ENCODE assay signal across 26 cellular contexts in genomic region chr10:5477948-5478693, GRCh38. TPM values are rescaled to one million over a fixed set of nuclear protein-coding genes. Genes with fewer than 3 reads are reported as not detected.
DNase-seq lines count a peak whose midpoint lies in the region; ATAC-seq, FAIRE-seq and TF ChIP-seq lines count a peak whose summit lies in the region.
"Had no signal": no experiment of that assay in that cellular context is flagged by ENCODE, and none has a peak within 500 bp of the region (broad histone marks: within the 10 kb centered on the region; RNA-seq: fewer than 3 reads in every experiment).

No MANE protein-coding gene starts in this region.

- no peaks in the 10 kb centered on the region for H3K9me3 ChIP-seq in H1 (ENCODE audit: insufficient read depth in 2 of 2, low read depth in 1 of 2, low read length in 1 of 2)
- no peaks in the 10 kb centered on the region for H3K9me3 ChIP-seq in neural progenitor cell (ENCODE audit: low read depth)
- H3K9me3 ChIP-seq in body of pancreas = no peaks in the 10 kb centered on the region
- H3K9me3 ChIP-seq: MG63, SK-N-SH had no signal

- H3K9me3 Mint-ChIP-seq in activated naive CD8-positive, alpha-beta T cell treated with anti-CD3 and anti-CD28 coated beads, Interleukin-2, amount 10 ng/mL, durations not matched to agents 7 days and 5 days = no peaks in the 10 kb centered on the region
- H3K9me3 Mint-ChIP-seq in activated naive CD8-positive, alpha-beta T cell treated with anti-CD3 and anti-CD28 coated beads, Interleukin-2, amount 50 U/mL, for 24 hours = no peaks in the 10 kb centered on the region
- H3K9me3 Mint-ChIP-seq in neural progenitor cell = no peaks in the 10 kb centered on the region
- H3K9me3 Mint-ChIP-seq in activated CD4-positive, alpha-beta T cell treated with anti-CD3 and anti-CD28 coated beads, Interleukin-2, amount 10 ng/mL, durations not matched to agents 7 days and 5 days = no peaks in the 10 kb centered on the region
- H3K9me3 Mint-ChIP-seq: dendritic cell treated with granulocyte-macrophage colony-stimulating factor and Interleukin-4, amounts not matched to agents 40 ng/mL and 50 ng/mL, for 4 days; naive thymus-derived CD8-positive, alpha-beta T cell had no signal

- intact Hi-C loops in body of pancreas (cut with DNase I) = no loop called here

- peaks cover 4% of the 10 kb centered on the region for H3F3A ChIP-seq in neural progenitor cell (ENCODE audit: low read depth)

- H4K91ac ChIP-seq in H1 (replicated peaks; ENCODE audit: insufficient read length, low read length) = peak overlapping the region; percentile 59

- H3K27me3 ChIP-seq in H1 (replicated peaks in 1 of 4; ENCODE audit: control insufficient read depth in 3 of 4, extremely low read depth in 1 of 4, insufficient read depth in 3 of 4, low read length in 3 of 4) = no peaks in the 10 kb centered on the region
- no peaks in the 10 kb centered on the region for H3K27me3 ChIP-seq in neural progenitor cell
- no peaks in the 10 kb centered on the region for H3K27me3 ChIP-seq in body of pancreas
- H3K27me3 ChIP-seq: cardiac muscle cell, MG63 had no signal

- H3K14ac ChIP-seq in H1 (ENCODE audit: insufficient read length) = no peak overlapping the region

- H4K20me1 ChIP-seq in H1 (replicated peaks in 1 of 2; ENCODE audit: control insufficient read depth in 1 of 2, insufficient read depth in 2 of 2, low read length in 2 of 2) (no peaks in the 10 kb centered on the region), neural progenitor cell (ENCODE audit: low read depth) (no peaks in the 10 kb centered on the region)

- no peak overlapping the region for H3K56ac ChIP-seq in H1 (replicated peaks; ENCODE audit: insufficient read length, low read depth, low read length)

- TF ChIP-seq RAD21 in H1 (IDR thresholded peaks at IDR 0.05 in 1 of 2, conservative IDR thresholded peaks at IDR 0.05 in 1 of 2; ENCODE audit: low read depth in 2 of 2, low read length in 2 of 2) = no peak

- H3K9ac ChIP-seq in H1 (replicated peaks in 1 of 4; ENCODE audit: extremely low read depth in 1 of 4, low read depth in 3 of 4, low read length in 3 of 4) (no peak overlapping the region), neural progenitor cell (no peak overlapping the region)
- H3K9ac ChIP-seq: SK-N-SH had no signal

- POLR2A ChIA-PET in activated naive CD8-positive, alpha-beta T cell treated with anti-CD3 and anti-CD28 coated beads, Interleukin-2, amount 10 ng/mL, durations not matched to agents 7 days and 5 days (lab: Charles Lee) = no interaction called here
- POLR2A ChIA-PET in H1 (lab: Charles Lee; ENCODE audit: partially characterized antibody) = interaction anchor here (1.9 to 5.3 kb wide), 5 partner anchors 9 to 31 kb away, joined by 5 to 44 read pairs (median 11); no protein-coding TSS in a partner anchor
- POLR2A ChIA-PET in activated CD4-positive, alpha-beta T cell treated with anti-CD3 and anti-CD28 coated beads, Interleukin-2, amount 10 ng/mL, durations not matched to agents 7 days and 5 days (lab: Charles Lee) = no interaction called here

- CTCF ChIA-PET in H1 (lab: Charles Lee; ENCODE audit: partially characterized antibody) = interaction anchor here (0.5 to 3.5 kb wide), 7 partner anchors 11 to 1406 kb away, joined by 3 to 18 read pairs (median 3); no protein-coding TSS in a partner anchor
- CTCF ChIA-PET in activated CD4-positive, alpha-beta T cell treated with anti-CD3 and anti-CD28 coated beads, Interleukin-2, amount 10 ng/mL, durations not matched to agents 7 days and 5 days (lab: Charles Lee) = no interaction called here

- peaks cover 3 to 14% (median 8%) of the 10 kb centered on the region in 4 experiments for H3K4me1 ChIP-seq in H1 (replicated peaks in 1 of 4; ENCODE audit: control insufficient read depth in 3 of 4, insufficient read depth in 4 of 4, low read length in 3 of 4)
- peaks cover 19% of the 10 kb centered on the region for H3K4me1 ChIP-seq in neural progenitor cell
- H3K4me1 ChIP-seq in body of pancreas = no peaks in the 10 kb centered on the region

- whole genome bisulfite sequencing in H1 (ENCODE audit: extremely low coverage in 1 of 2, insufficient coverage in 1 of 2, insufficient read length in 1 of 2, insufficient replicate concordance in 2 of 2, low coverage in 1 of 2, low lambda C conversion rate in 2 of 2, missing lambda C conversion rate in 1 of 2), 2 experiments = 85% methylated on average over 11 of the region's 11 CpGs; no CpG with 5 or more reads in 1 of the 2 experiments
- 88 to 93% methylated on average over 11 of the region's 11 CpGs for WGBS in body of pancreas, 2 donors

- no peak for TF ChIP-seq EP300 in H1 (IDR thresholded peaks at IDR 0.05; ENCODE audit: borderline replicate concordance in 1 of 2, low read depth in 2 of 2, low read length in 2 of 2)

- H2BK20ac ChIP-seq in H1 (ENCODE audit: low read length) = peak overlapping the region; percentile 94; the same call in 1 of the 2 replicates

- H3K4me3 ChIP-seq in H1 (ENCODE audit: extremely low read depth in 1 of 4, insufficient read depth in 2 of 4, low read depth in 3 of 4, low read length in 4 of 4) (no peak overlapping the region), neural progenitor cell (no peak overlapping the region), body of pancreas (no peak overlapping the region)
- H3K4me3 ChIP-seq: cardiac muscle cell, MG63, skin epidermis had no signal

- H3K4me3 Mint-ChIP-seq in activated naive CD8-positive, alpha-beta T cell treated with anti-CD3 and anti-CD28 coated beads, Interleukin-2, amount 10 ng/mL, durations not matched to agents 7 days and 5 days = no peak overlapping the region
- H3K4me3 Mint-ChIP-seq in activated naive CD8-positive, alpha-beta T cell treated with anti-CD3 and anti-CD28 coated beads, Interleukin-2, amount 50 U/mL, for 24 hours = no peak overlapping the region
- no peak overlapping the region for H3K4me3 Mint-ChIP-seq in neural progenitor cell
- H3K4me3 Mint-ChIP-seq in activated CD4-positive, alpha-beta T cell treated with anti-CD3 and anti-CD28 coated beads, Interleukin-2, amount 10 ng/mL, durations not matched to agents 7 days and 5 days = no peak overlapping the region
- H3K4me3 Mint-ChIP-seq: dendritic cell treated with granulocyte-macrophage colony-stimulating factor and Interleukin-4, amounts not matched to agents 40 ng/mL and 50 ng/mL, for 4 days; naive thymus-derived CD8-positive, alpha-beta T cell had no signal

- H2AK5ac ChIP-seq in H1 (ENCODE audit: low read depth, low read length) = peak overlapping the region; percentile 98; the same call in 1 of the 2 replicates

- ATAC-seq in activated naive CD8-positive, alpha-beta T cell treated with anti-CD3 and anti-CD28 coated beads, Interleukin-2, amount 10 ng/mL, durations not matched to agents 7 days and 5 days (ENCODE audit: low read depth) = no peak
- ATAC-seq in activated naive CD8-positive, alpha-beta T cell treated with anti-CD3 and anti-CD28 coated beads, Interleukin-2, amount 50 U/mL, for 24 hours = no peak
- ATAC-seq in body of pancreas (no peak), GM18498 (IDR thresholded peaks at IDR 0.05; ENCODE audit: unreplicated experiment) (no peak)
- ATAC-seq: naive thymus-derived CD8-positive, alpha-beta T cell had no signal

- H3K4me2 ChIP-seq in H1 (ENCODE audit: insufficient read depth in 1 of 2, low read depth in 2 of 2, low read length in 2 of 2) (no peak overlapping the region), neural progenitor cell (no peak overlapping the region)
- H3K4me2 ChIP-seq: SK-N-SH had no signal

- H3K79me2 ChIP-seq in H1 (ENCODE audit: control insufficient read depth in 1 of 2, insufficient read depth in 2 of 2, low read length in 2 of 2) (no peaks in the 10 kb centered on the region), neural progenitor cell (ENCODE audit: low read depth) (no peaks in the 10 kb centered on the region)

- H2BK12ac ChIP-seq in H1 (ENCODE audit: low read depth, low read length) = peak overlapping the region; percentile 97

- TF ChIP-seq CTCF in H1 (IDR thresholded peaks at IDR 0.05; ENCODE audit: control extremely low read depth in 1 of 3, insufficient read depth in 1 of 3, low read depth in 1 of 3, low read length in 3 of 3) = no peak
- no peak for TF ChIP-seq CTCF in neural progenitor cell (IDR thresholded peaks at IDR 0.05)
- no peak for TF ChIP-seq CTCF in body of pancreas (IDR thresholded peaks at IDR 0.05)

- no peak overlapping the region for H2AFZ ChIP-seq in H1 (ENCODE audit: low read length)
- H2AFZ ChIP-seq in neural progenitor cell (replicated peaks) = no peak overlapping the region

- peak overlapping the region; percentile 92 for H3K4ac ChIP-seq in H1 (replicated peaks; ENCODE audit: insufficient read length, low read depth, low read length)

- H3K27ac Mint-ChIP-seq in activated naive CD8-positive, alpha-beta T cell treated with anti-CD3 and anti-CD28 coated beads, Interleukin-2, amount 10 ng/mL, durations not matched to agents 7 days and 5 days = peak overlapping the region; percentile 7
- H3K27ac Mint-ChIP-seq in activated naive CD8-positive, alpha-beta T cell treated with anti-CD3 and anti-CD28 coated beads, Interleukin-2, amount 50 U/mL, for 24 hours = no peak overlapping the region
- peak overlapping the region; percentile 18 for H3K27ac Mint-ChIP-seq in neural progenitor cell
- no peak overlapping the region for H3K27ac Mint-ChIP-seq in activated CD4-positive, alpha-beta T cell treated with anti-CD3 and anti-CD28 coated beads, Interleukin-2, amount 10 ng/mL, durations not matched to agents 7 days and 5 days
- H3K27ac Mint-ChIP-seq: dendritic cell treated with granulocyte-macrophage colony-stimulating factor and Interleukin-4, amounts not matched to agents 40 ng/mL and 50 ng/mL, for 4 days; progenitor cell of endocrine pancreas had no signal

- H4K5ac ChIP-seq in H1 (ENCODE audit: insufficient read length, low read depth, low read length) = peak overlapping the region; percentile 33

- H3K79me1 ChIP-seq in H1 (ENCODE audit: low read depth, low read length) = no peaks in the 10 kb centered on the region

- no peak for FAIRE-seq in H1 (lab: Jason Lieb, UNC)
- FAIRE-seq: A204.1, endothelial cell of umbilical vein had no signal

- H3K23me2 ChIP-seq in H1 (ENCODE audit: low read depth, low read length) = no peaks in the 10 kb centered on the region

- H2BK120ac ChIP-seq in H1 (replicated peaks; ENCODE audit: low read depth, low read length) = peak overlapping the region; percentile 18

- H3K27ac ChIP-seq in H1 (ENCODE audit: low read depth, low read length) (no peak overlapping the region), neural progenitor cell (no peak overlapping the region), body of pancreas (no peak overlapping the region)
- H3K27ac ChIP-seq: cardiac muscle cell, skin epidermis, WERI-Rb-1 had no signal

- TF ChIP-seq POLR2A in H1 (IDR thresholded peaks at IDR 0.05; ENCODE audit: control extremely low read depth in 1 of 2, low read depth in 2 of 2, low read length in 2 of 2) (no peak), body of pancreas (IDR thresholded peaks at IDR 0.05) (no peak)

- no peaks in the 10 kb centered on the region for H3K36me3 ChIP-seq in H1 (ENCODE audit: control insufficient read depth in 2 of 4, insufficient read depth in 4 of 4, low read length in 3 of 4)
- no peaks in the 10 kb centered on the region for H3K36me3 ChIP-seq in neural progenitor cell
- H3K36me3 ChIP-seq in body of pancreas (replicated peaks in 1 of 2; ENCODE audit: insufficient read depth in 1 of 2, low read depth in 2 of 2) = no peaks in the 10 kb centered on the region
- H3K36me3 ChIP-seq: cardiac muscle cell, MG63, WERI-Rb-1 had no signal

- H4K8ac ChIP-seq in H1 (ENCODE audit: extremely low read depth, insufficient read depth, low read length) = peak overlapping the region; percentile 1; the same call in 1 of the 2 replicates

- no peak for DNase-seq in activated naive CD8-positive, alpha-beta T cell treated with anti-CD3 and anti-CD28 coated beads, Interleukin-2, amount 10 ng/mL, durations not matched to agents 7 days and 5 days
- DNase-seq in activated naive CD8-positive, alpha-beta T cell treated with anti-CD3 and anti-CD28 coated beads, Interleukin-2, amount 50 U/mL, for 24 hours = no peak
- DNase-seq in H1 (ENCODE audit: low read depth in 1 of 2, low spot score in 2 of 2) (no peak), neural progenitor cell (ENCODE audit: low spot score) (no peak), body of pancreas (no peak), NCI-H1694 (lab: John Stamatoyannopoulos, UW) (no peak)
- no peak for DNase-seq in activated CD4-positive, alpha-beta T cell treated with anti-CD3 and anti-CD28 coated beads, Interleukin-2, amount 10 ng/mL, durations not matched to agents 7 days and 5 days
- DNase-seq: COR-L47; DMS79 treated with DMSO at 0.1 percent for 48 hours; mesenchymal stem cell; MG63; naive thymus-derived CD8-positive, alpha-beta T cell; NCI-H1436 treated with DMSO at 0.1 percent for 48 hours; NCI-H2171; NCI-H524; stimulated activated naive CD4-positive, alpha-beta T cell; T-helper 2 cell had no signal

- 0 out of 2 replicates have a peak overlapping the region, but pooled peaks have one; percentile 81 for H2BK15ac ChIP-seq in H1 (ENCODE audit: low read length)

- no peak overlapping the region for H3K23ac ChIP-seq in H1 (ENCODE audit: insufficient read length)

- H3K36me3 Mint-ChIP-seq in activated naive CD8-positive, alpha-beta T cell treated with anti-CD3 and anti-CD28 coated beads, Interleukin-2, amount 10 ng/mL, durations not matched to agents 7 days and 5 days = no peaks in the 10 kb centered on the region
- H3K36me3 Mint-ChIP-seq in activated naive CD8-positive, alpha-beta T cell treated with anti-CD3 and anti-CD28 coated beads, Interleukin-2, amount 50 U/mL, for 24 hours (ENCODE audit: low read depth) = no peaks in the 10 kb centered on the region
- H3K36me3 Mint-ChIP-seq in neural progenitor cell = no peaks in the 10 kb centered on the region
- H3K36me3 Mint-ChIP-seq in activated CD4-positive, alpha-beta T cell treated with anti-CD3 and anti-CD28 coated beads, Interleukin-2, amount 10 ng/mL, durations not matched to agents 7 days and 5 days (ENCODE audit: low read depth) = no peaks in the 10 kb centered on the region
- H3K36me3 Mint-ChIP-seq: naive thymus-derived CD8-positive, alpha-beta T cell had no signal

- H2BK5ac ChIP-seq in H1 (ENCODE audit: low read depth, low read length) = peak overlapping the region; percentile 98; the same call in 1 of the 2 replicates

- H3K18ac ChIP-seq in H1 (ENCODE audit: extremely low read depth, low read length) = peak overlapping the region; percentile 72

- no peaks in the 10 kb centered on the region for H3K4me1 Mint-ChIP-seq in activated naive CD8-positive, alpha-beta T cell treated with anti-CD3 and anti-CD28 coated beads, Interleukin-2, amount 10 ng/mL, durations not matched to agents 7 days and 5 days
- H3K4me1 Mint-ChIP-seq in activated naive CD8-positive, alpha-beta T cell treated with anti-CD3 and anti-CD28 coated beads, Interleukin-2, amount 50 U/mL, for 24 hours = peaks cover 11% of the 10 kb centered on the region
- peaks cover 9% of the 10 kb centered on the region for H3K4me1 Mint-ChIP-seq in neural progenitor cell
- no peaks in the 10 kb centered on the region for H3K4me1 Mint-ChIP-seq in activated CD4-positive, alpha-beta T cell treated with anti-CD3 and anti-CD28 coated beads, Interleukin-2, amount 10 ng/mL, durations not matched to agents 7 days and 5 days

- no peaks in the 10 kb centered on the region for H3K27me3 Mint-ChIP-seq in activated naive CD8-positive, alpha-beta T cell treated with anti-CD3 and anti-CD28 coated beads, Interleukin-2, amount 10 ng/mL, durations not matched to agents 7 days and 5 days
- no peaks in the 10 kb centered on the region for H3K27me3 Mint-ChIP-seq in activated naive CD8-positive, alpha-beta T cell treated with anti-CD3 and anti-CD28 coated beads, Interleukin-2, amount 50 U/mL, for 24 hours
- peaks cover 5% of the 10 kb centered on the region for H3K27me3 Mint-ChIP-seq in neural progenitor cell (ENCODE audit: insufficient read depth, low read depth)
- peaks cover 2% of the 10 kb centered on the region for H3K27me3 Mint-ChIP-seq in activated CD4-positive, alpha-beta T cell treated with anti-CD3 and anti-CD28 coated beads, Interleukin-2, amount 10 ng/mL, durations not matched to agents 7 days and 5 days

RNA-seq across cellular contexts. Expression of gene CALML5, which starts 21.2 kb away (rescaled TPM):
- not detected for total RNA-seq in activated naive CD8-positive, alpha-beta T cell treated with anti-CD3 and anti-CD28 coated beads, Interleukin-2, amount 10 ng/mL, durations not matched to agents 7 days and 5 days
- 0.38 TPM in 1 of 2 replicates, not detected in the other for total RNA-seq in H1 (2021; fragmentation: NEBNext Ultra II Directional; extraction: Animal tissue kit (Norgen Biotek cat#: 25700))
- 0.09 TPM in 1 of 2 replicates, not detected in the other for polyA plus RNA-seq in H1 (2011; rRNA removed)
- polyA plus RNA-seq in H1 (2011; cell fraction: cytosol; rRNA removed) = not detected
- polyA plus RNA-seq in H1 (2011; cell fraction: nucleus; rRNA removed) = not detected
- not detected in 4 replicates for polyA plus RNA-seq in H1 (2012, experiment 1 of 2)
- polyA plus RNA-seq in H1 (2012, experiment 2 of 2) = not detected
- not detected for polyA plus RNA-seq in H1 (2013, experiment 1 of 2)
- not detected for polyA plus RNA-seq in H1 (2013, experiment 2 of 2)
- polyA minus RNA-seq in H1 (2011; rRNA and poly(A)+ RNA removed) = not detected in 2 replicates
- not detected for polyA minus RNA-seq in H1 (2011; cell fraction: cytosol; rRNA and poly(A)+ RNA removed)
- not detected for polyA minus RNA-seq in H1 (2011; cell fraction: nucleus; rRNA and poly(A)+ RNA removed)
- total RNA-seq in neural progenitor cell (ENCODE audit: low replicate concordance) (not detected in 2 replicates), body of pancreas (not detected)
- not detected for total RNA-seq in activated CD4-positive, alpha-beta T cell treated with anti-CD3 and anti-CD28 coated beads, Interleukin-2, amount 10 ng/mL, durations not matched to agents 7 days and 5 days
- total RNA-seq: cardiac muscle cell; endothelial cell of umbilical vein; naive thymus-derived CD8-positive, alpha-beta T cell; progenitor cell of endocrine pancreas had no signal
- polyA plus RNA-seq: cardiac muscle cell; endothelial cell of umbilical vein; naive thymus-derived CD8-positive, alpha-beta T cell; SK-N-SH had no signal

RNA-seq across cellular contexts. Expression of gene CALML3, which starts 46.6 kb away (rescaled TPM):
- total RNA-seq in activated naive CD8-positive, alpha-beta T cell treated with anti-CD3 and anti-CD28 coated beads, Interleukin-2, amount 10 ng/mL, durations not matched to agents 7 days and 5 days = not detected
- total RNA-seq in H1 (2021; fragmentation: NEBNext Ultra II Directional; extraction: Animal tissue kit (Norgen Biotek cat#: 25700)) = not detected in 2 replicates
- polyA plus RNA-seq in H1 (2011; rRNA removed) = not detected in 2 replicates
- polyA plus RNA-seq in H1 (2011; cell fraction: cytosol; rRNA removed) = not detected
- polyA plus RNA-seq in H1 (2011; cell fraction: nucleus; rRNA removed) = not detected
- polyA plus RNA-seq in H1 (2012, experiment 1 of 2) = not detected in 4 replicates
- not detected for polyA plus RNA-seq in H1 (2012, experiment 2 of 2)
- polyA plus RNA-seq in H1 (2013, experiment 1 of 2) = not detected
- not detected for polyA plus RNA-seq in H1 (2013, experiment 2 of 2)
- not detected in 2 replicates for polyA minus RNA-seq in H1 (2011; rRNA and poly(A)+ RNA removed)
- polyA minus RNA-seq in H1 (2011; cell fraction: cytosol; rRNA and poly(A)+ RNA removed) = not detected
- not detected for polyA minus RNA-seq in H1 (2011; cell fraction: nucleus; rRNA and poly(A)+ RNA removed)
- total RNA-seq in neural progenitor cell (ENCODE audit: low replicate concordance) = not detected in 2 replicates
- not detected for total RNA-seq in body of pancreas
- total RNA-seq in activated CD4-positive, alpha-beta T cell treated with anti-CD3 and anti-CD28 coated beads, Interleukin-2, amount 10 ng/mL, durations not matched to agents 7 days and 5 days = not detected
- total RNA-seq: cardiac muscle cell; endothelial cell of umbilical vein; naive thymus-derived CD8-positive, alpha-beta T cell; progenitor cell of endocrine pancreas had no signal
- polyA plus RNA-seq: cardiac muscle cell; endothelial cell of umbilical vein; naive thymus-derived CD8-positive, alpha-beta T cell; SK-N-SH had no signal

Comparison
In these comparisons a context has a peak if more than half of its experiments do, and no peak if none do; other contexts are left out.
1. H3K27ac Mint-ChIP-seq: peak in activated naive CD8-positive, alpha-beta T cell treated with anti-CD3 and anti-CD28 coated beads, Interleukin-2, amount 10 ng/mL, durations not matched to agents 7 days and 5 days (single experiment) and neural progenitor cell (single experiment); none in activated naive CD8-positive, alpha-beta T cell treated with anti-CD3 and anti-CD28 coated beads, Interleukin-2, amount 50 U/mL, for 24 hours (single experiment) and activated CD4-positive, alpha-beta T cell treated with anti-CD3 and anti-CD28 coated beads, Interleukin-2, amount 10 ng/mL, durations not matched to agents 7 days and 5 days (single experiment).